ENCODE assay signal across 8 cellular contexts in genomic region chr2:152611458-152612231, GRCh38.
DNase-seq lines count a peak whose midpoint lies in the region; ATAC-seq and TF ChIP-seq lines count a peak whose summit lies in the region.

No MANE protein-coding gene starts in this region.

- peaks cover 29% of the 10 kb centered on the region for H3K4me1 ChIP-seq in ACC112 (ENCODE audit: control insufficient read depth, insufficient read depth, low read length, unreplicated experiment)
- peaks cover 0 to 4% (median 3%) of the 10 kb centered on the region in 3 donors for H3K4me1 ChIP-seq in gastroesophageal sphincter
- H3K4me1 ChIP-seq in spleen: peaks cover 7 to 32% (median 26%) of the 10 kb centered on the region in 6 donors

- intact Hi-C loops in spleen (cut with DNase I; ENCODE audit: low total_unique reads): no loop called here

- TF ChIP-seq CTCF in gastroesophageal sphincter (IDR thresholded peaks at IDR 0.05): no peak
- TF ChIP-seq CTCF in spleen (IDR thresholded peaks at IDR 0.05 in 8 of 11, conservative IDR thresholded peaks at IDR 0.05 in 3 of 11): no peak

- TF ChIP-seq POLR2A in gastroesophageal sphincter (IDR thresholded peaks at IDR 0.05): no peak
- no peak for TF ChIP-seq POLR2A in spleen (IDR thresholded peaks at IDR 0.05)

- 65 to 74% methylated on average over 3 to 4 of the region's 5 CpGs for WGBS in gastroesophageal sphincter (ENCODE audit: low coverage in 1 of 2), 2 donors
- WGBS in spleen, 5 donors: 52 to 62% (median 59%) methylated on average over 5 of the region's 5 CpGs

- peak overlapping the region; percentile 37 for H3K27ac ChIP-seq in ACC112 (ENCODE audit: low read depth, low read length)
- peak overlapping the region in 3 of 4 donors; percentile 34 to 68 (median 42) for H3K27ac ChIP-seq in gastroesophageal sphincter
- peak overlapping the region in 7 of 8 donors; percentile 75 to 93 (median 90) for H3K27ac ChIP-seq in spleen

- H3K27me3 ChIP-seq in ACC112 (ENCODE audit: insufficient read depth, low read length): no peaks in the 10 kb centered on the region
- H3K27me3 ChIP-seq in gastroesophageal sphincter: no peaks in the 10 kb centered on the region
- no peaks in the 10 kb centered on the region for H3K27me3 ChIP-seq in spleen (replicated peaks in 1 of 7)

- H3K36me3 ChIP-seq in ACC112 (ENCODE audit: insufficient read depth, low read length) (peaks cover 8% of the 10 kb centered on the region), gastroesophageal sphincter (peaks cover 0 to 20% of the 10 kb centered on the region in 2 donors), spleen (peaks cover 0 to 7% (median 0%) of the 10 kb centered on the region in 6 donors)

- H2AFZ ChIP-seq in ACC112 (ENCODE audit: low read length, unreplicated experiment): no peak overlapping the region

- no peaks in the 10 kb centered on the region for H3K9me3 ChIP-seq in gastroesophageal sphincter
- no peaks in the 10 kb centered on the region for H3K9me3 ChIP-seq in spleen

- ATAC-seq in GM19043 (IDR thresholded peaks at IDR 0.05; ENCODE audit: low read depth, unreplicated experiment): peak; percentile 86
- peak; percentile 86 for ATAC-seq in HG03108 (IDR thresholded peaks at IDR 0.05; ENCODE audit: unreplicated experiment)
- ATAC-seq in SK-N-SH treated with all-trans-retinoic acid at 6 μM for 48 hours: peak; percentile 81
- peak; percentile 95 for ATAC-seq in gastroesophageal sphincter

- DNase-seq in spleen (no peak), cerebellar nuclear complex (lab: John Stamatoyannopoulos, UW) (no peak), 8988T (no peak)

- H3K4me3 ChIP-seq in ACC112 (ENCODE audit: low read depth, low read length): peak overlapping the region; percentile 27; the same call in 1 of the 2 replicates
- no peak overlapping the region for H3K4me3 ChIP-seq in gastroesophageal sphincter
- H3K4me3 ChIP-seq in spleen: peak overlapping the region in 4 of 8 donors; percentile 8 to 61 (median 14)

- TF ChIP-seq EP300 in gastroesophageal sphincter (IDR thresholded peaks at IDR 0.05): no peak

- no peaks in the 10 kb centered on the region for H3K79me2 ChIP-seq in ACC112 (ENCODE audit: control insufficient read depth, insufficient read depth, low read length, unreplicated experiment)

TF ChIP-seq in SK-N-SH treated with all-trans-retinoic acid at 6 μM for 48 hours, 23 proteins besides CTCF, POLR2A, EP300 and RAD21:
- no peak for TF ChIP-seq ZC3H10 (CRISPR knock-in tag; IDR thresholded peaks at IDR 0.05)
- no peak for TF ChIP-seq RARB (CRISPR knock-in tag; IDR thresholded peaks at IDR 0.05)
- no peak for TF ChIP-seq BACH2 (CRISPR knock-in tag; IDR thresholded peaks at IDR 0.05; ENCODE audit: borderline replicate concordance)
- no peak for TF ChIP-seq OSR1 (CRISPR knock-in tag; IDR thresholded peaks at IDR 0.05)
- no peak for TF ChIP-seq ZFP3 (CRISPR knock-in tag; IDR thresholded peaks at IDR 0.05)
- TF ChIP-seq POU6F1 (CRISPR knock-in tag; IDR thresholded peaks at IDR 0.05; ENCODE audit: borderline replicate concordance, low read depth): no peak
- TF ChIP-seq ZNF70 (CRISPR knock-in tag; IDR thresholded peaks at IDR 0.05): no peak
- TF ChIP-seq TSHZ2 (CRISPR knock-in tag; IDR thresholded peaks at IDR 0.05): no peak
- TF ChIP-seq PPARA (CRISPR knock-in tag; IDR thresholded peaks at IDR 0.05; ENCODE audit: borderline replicate concordance): no peak
- no peak for TF ChIP-seq CREB5 (CRISPR knock-in tag; IDR thresholded peaks at IDR 0.05; ENCODE audit: low read depth)
- TF ChIP-seq PATZ1 (CRISPR knock-in tag; IDR thresholded peaks at IDR 0.05; ENCODE audit: borderline replicate concordance): no peak
- no peak for TF ChIP-seq ZFP30 (CRISPR knock-in tag; IDR thresholded peaks at IDR 0.05)
- TF ChIP-seq CSDC2 (CRISPR knock-in tag; IDR thresholded peaks at IDR 0.05): no peak
- no peak for TF ChIP-seq ESRRG (CRISPR knock-in tag; IDR thresholded peaks at IDR 0.05)
- no peak for TF ChIP-seq CSRNP3 (CRISPR knock-in tag; IDR thresholded peaks at IDR 0.05)
- TF ChIP-seq SNAI2 (CRISPR knock-in tag; IDR thresholded peaks at IDR 0.05): no peak
- no peak for TF ChIP-seq TOX (CRISPR knock-in tag; IDR thresholded peaks at IDR 0.05; ENCODE audit: borderline replicate concordance)
- no peak for TF ChIP-seq TCF4 (CRISPR knock-in tag; IDR thresholded peaks at IDR 0.05; ENCODE audit: borderline replicate concordance)

Comparison
In these comparisons a context has a peak if more than half of its experiments do, and no peak if none do; other contexts are left out.
1. H3K27ac ChIP-seq: peak in every context shown above with its lines; median percentile 90 in spleen; 42 in gastroesophageal sphincter; 37 in ACC112.